20 cellular contexts compared by ENCODE assay signal in the genomic region with DNA sequence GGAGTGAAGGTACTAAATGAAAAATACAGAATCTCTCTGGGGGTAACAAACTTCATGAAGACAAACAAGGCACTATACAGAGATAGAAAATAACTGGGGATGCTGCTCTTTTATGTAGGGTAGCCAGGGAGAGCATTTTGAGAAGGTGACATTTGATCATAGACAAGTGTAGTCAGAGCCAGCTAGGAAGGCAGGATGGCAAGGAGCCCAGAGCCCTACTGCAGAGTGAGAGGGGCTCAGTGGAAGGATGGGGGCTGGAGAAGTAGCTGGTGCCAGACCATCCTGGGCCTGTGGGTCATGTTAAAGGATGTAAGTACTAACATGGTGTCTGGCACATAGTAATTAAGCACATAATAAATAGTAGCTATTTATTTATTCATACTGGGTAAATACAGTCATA.
DNase-seq lines count a peak whose midpoint lies in the region; ATAC-seq and TF ChIP-seq lines count a peak whose summit lies in the region.
"Had no signal": no experiment of that assay in that cellular context is flagged by ENCODE, and none has a peak within 500 bp of the region (broad histone marks: within the 10 kb centered on the region; RNA-seq: fewer than 3 reads in every experiment).

No MANE protein-coding gene starts in this region.

- peaks cover 6% of the 10 kb centered on the region; the same call in 1 of the 2 replicates for H3K4me1 ChIP-seq in HEK293 (ENCODE audit: control insufficient read depth, insufficient read depth, low read length)
- no peaks in the 10 kb centered on the region for H3K4me1 ChIP-seq in right cardiac atrium (ENCODE audit: control insufficient read depth, insufficient read depth, low read length)

- H3K9me3 ChIP-seq in HEK293 (ENCODE audit: control insufficient read depth, insufficient read depth, low read depth, low read length) (no peaks in the 10 kb centered on the region), right cardiac atrium (ENCODE audit: control insufficient read depth, low read length) (no peaks in the 10 kb centered on the region)

- H3K27ac ChIP-seq in HEK293 (ENCODE audit: extremely low read depth, low read depth, low read length) (no peak overlapping the region), right cardiac atrium (ENCODE audit: low read length) (no peak overlapping the region)
- H3K27ac ChIP-seq: RWPE1 had no signal

- intact Hi-C loops in right cardiac atrium (cut with DNase I), result no loop called here

- H3K27me3 ChIP-seq in right cardiac atrium (ENCODE audit: control insufficient read depth, insufficient read depth), result no peaks in the 10 kb centered on the region

- peaks cover 0 to 3% of the 10 kb centered on the region in 2 experiments; a peak in 1 of 3 replicates for H3K36me3 ChIP-seq in HEK293 (ENCODE audit: control insufficient read depth in 2 of 2, insufficient read depth in 1 of 2, low read length in 2 of 2)

- H3K4me3 ChIP-seq in HEK293 (ENCODE audit: low read depth, low read length), result no peak overlapping the region
- no peak overlapping the region for H3K4me3 ChIP-seq in right cardiac atrium (ENCODE audit: low read length)
- H3K4me3 ChIP-seq: GM23338 had no signal

- CTCF ChIA-PET in HEK293 (lab: Yijun Ruan, JAX), result no interaction called here

- ATAC-seq in right cardiac atrium (peak; percentile 50 to 66), GM19023 (IDR thresholded peaks at IDR 0.05; ENCODE audit: unreplicated experiment) (no peak), GM18520 (IDR thresholded peaks at IDR 0.05; ENCODE audit: unreplicated experiment) (no peak), GM21381 (IDR thresholded peaks at IDR 0.05; ENCODE audit: unreplicated experiment) (no peak)
- ATAC-seq: GM23338, HCT116, SK-N-SH treated with all-trans-retinoic acid at 6 μM for 48 hours had no signal

- no peak for TF ChIP-seq CTCF in HEK293 (tag by site-specific recombination; IDR thresholded peaks at IDR 0.05)

- peak; percentile 91 for DNase-seq in NCI-H446 treated with DMSO at 0.1 percent for 48 hours (lab: John Stamatoyannopoulos, UW)
- DNase-seq in cerebellum (ENCODE audit: low spot score), result peak; percentile 15
- DNase-seq in right cardiac atrium, result peak; percentile 19 to 73 (median 61)
- DNase-seq: CD4-positive, CD25-positive, alpha-beta regulatory T cell; COR-L47; DMS79; Kasumi-1; NCI-H1417 treated with DMSO at 0.1 percent for 48 hours; NCI-H187; NCI-H345; NCI-H526 treated with DMSO at 0.1 percent for 48 hours; NK-92 treated with Interleukin-12 subunit alpha and Interleukin-12 subunit beta, amount 100 ng/mL, for 24 hours had no signal

- POLR2A ChIA-PET in HEK293 (lab: Yijun Ruan, JAX), result interaction anchor here (1.1 kb wide), 1 partner anchor 134 kb away, joined by 3 read pairs; no protein-coding TSS in a partner anchor

TF ChIP-seq in HEK293, 187 proteins besides CTCF, POLR2A, EP300 and RAD21:
- TF ChIP-seq ZNF701 (tag by site-specific recombination; IDR thresholded peaks at IDR 0.05), result no peak
- TF ChIP-seq ZNF660 (tag by site-specific recombination; IDR thresholded peaks at IDR 0.05), result no peak
- no peak for TF ChIP-seq PRDM6 (tag by site-specific recombination; IDR thresholded peaks at IDR 0.05)
- TF ChIP-seq ZBTB17 (tag by site-specific recombination; IDR thresholded peaks at IDR 0.05), result peak; percentile 21; the same call in 1 of the 2 replicates

Comparison
In these comparisons a context has a peak if more than half of its experiments do, and no peak if none do; other contexts are left out.
1. DNase-seq: peak in every context shown above with its lines; median percentile 91 in NCI-H446 treated with DMSO at 0.1 percent for 48 hours; 61 in right cardiac atrium; 15 in cerebellum.
2. ATAC-seq: peak in right cardiac atrium (2 of 2); none in GM19023 (single experiment), GM18520 (single experiment) and GM21381 (single experiment).